33 cellular contexts compared by ENCODE assay signal in genomic region chr6:82867946-82868345, GRCh38.
"Had no signal": no experiment of that assay in that cellular context is flagged by ENCODE, and none has a peak within 500 bp of the region (broad histone marks: within the 10 kb centered on the region; RNA-seq: fewer than 3 reads in every experiment).

No MANE protein-coding gene starts in this region.

- H3K27me3 Mint-ChIP-seq: activated B cell treated with CpG ODN at 0.5 μM for 24 hours; activated CD4-positive, alpha-beta memory T cell treated with anti-CD3 and anti-CD28 coated beads, Interleukin-2, amount 10 ng/mL, durations not matched to agents 7 days and 5 days; activated CD4-positive, alpha-beta T cell treated with anti-CD3 and anti-CD28 coated beads, Interleukin-2, amount 10 ng/mL, durations not matched to agents 7 days and 5 days; activated CD8-positive, alpha-beta memory T cell treated with anti-CD3 and anti-CD28 coated beads, Interleukin-2, amount 10 ng/mL, durations not matched to agents 7 days and 5 days; activated naive CD4-positive, alpha-beta T cell treated with anti-CD3 and anti-CD28 coated beads, Interleukin-2, amount 10 ng/mL, durations not matched to agents 7 days and 5 days; activated naive CD4-positive, alpha-beta T cell treated with anti-CD3 and anti-CD28 coated beads, Interleukin-2, amount 50 U/mL, for 24 hours; activated naive CD8-positive, alpha-beta T cell; activated naive CD8-positive, alpha-beta T cell treated with anti-CD3 and anti-CD28 coated beads, Interleukin-2, amount 10 ng/mL, durations not matched to agents 7 days and 5 days; activated naive CD8-positive, alpha-beta T cell treated with anti-CD3 and anti-CD28 coated beads, Interleukin-2, amount 50 U/mL, for 24 hours; activated T-cell treated with anti-CD3 and anti-CD28 coated beads, Interleukin-2, amount 50 U/mL, for 24 hours; T-helper 17 cell had no signal

- H3K4me3 ChIP-seq: ascending aorta, cardiac muscle cell had no signal

- H3K36me3 Mint-ChIP-seq: activated CD8-positive, alpha-beta memory T cell treated with anti-CD3 and anti-CD28 coated beads, Interleukin-2, amount 10 ng/mL, durations not matched to agents 7 days and 5 days; activated naive CD4-positive, alpha-beta T cell treated with anti-CD3 and anti-CD28 coated beads, Interleukin-2, amount 10 ng/mL, durations not matched to agents 7 days and 5 days; activated naive CD4-positive, alpha-beta T cell treated with anti-CD3 and anti-CD28 coated beads, Interleukin-2, amount 50 U/mL, for 24 hours; activated naive CD8-positive, alpha-beta T cell; activated naive CD8-positive, alpha-beta T cell treated with anti-CD3 and anti-CD28 coated beads, Interleukin-2, amount 10 ng/mL, durations not matched to agents 7 days and 5 days; brain; T-cell had no signal

- H3K27me3 ChIP-seq: ascending aorta, cardiac muscle cell had no signal

- ATAC-seq: activated CD8-positive, alpha-beta memory T cell treated with anti-CD3 and anti-CD28 coated beads, Interleukin-2, amount 10 ng/mL, durations not matched to agents 7 days and 5 days; activated CD8-positive, alpha-beta T cell treated with anti-CD3 and anti-CD28 coated beads, Interleukin-2, amount 10 ng/mL, durations not matched to agents 7 days and 5 days; activated naive CD8-positive, alpha-beta T cell treated with anti-CD3 and anti-CD28 coated beads, Interleukin-2, amount 50 U/mL, for 24 hours; T-cell; T-helper 17 cell had no signal

- H3K4me1 ChIP-seq: ascending aorta had no signal

- H3K9me3 Mint-ChIP-seq: activated CD4-positive, alpha-beta memory T cell treated with anti-CD3 and anti-CD28 coated beads, Interleukin-2, amount 10 ng/mL, durations not matched to agents 7 days and 5 days; activated CD4-positive, alpha-beta T cell treated with anti-CD3 and anti-CD28 coated beads, Interleukin-2, amount 10 ng/mL, durations not matched to agents 7 days and 5 days; activated naive CD4-positive, alpha-beta T cell treated with anti-CD3 and anti-CD28 coated beads, Interleukin-2, amount 10 ng/mL, durations not matched to agents 7 days and 5 days; activated naive CD4-positive, alpha-beta T cell treated with anti-CD3 and anti-CD28 coated beads, Interleukin-2, amount 50 U/mL, for 24 hours; activated T-helper 2 cell treated with anti-CD3 and anti-CD28 coated beads, Interferon-gamma antibody, Interleukin-2, Interleukin-4, amounts not matched to agents 10 μg/mL and 5 μg/mL and 100 μg/mL, durations not matched to agents 14 hours and 24 hours and 36 hours; central memory CD8-positive, alpha-beta T cell had no signal

- H3K27ac ChIP-seq: ascending aorta, cardiac muscle cell, VCaP had no signal

- H3K27ac Mint-ChIP-seq: activated B cell treated with CpG ODN at 0.5 μM for 24 hours; activated CD4-positive, alpha-beta memory T cell treated with anti-CD3 and anti-CD28 coated beads, Interleukin-2, amount 10 ng/mL, durations not matched to agents 7 days and 5 days; activated CD4-positive, alpha-beta T cell treated with anti-CD3 and anti-CD28 coated beads, Interleukin-2, amount 10 ng/mL, durations not matched to agents 7 days and 5 days; activated CD8-positive, alpha-beta memory T cell treated with anti-CD3 and anti-CD28 coated beads, Interleukin-2, amount 10 ng/mL, durations not matched to agents 7 days and 5 days; activated CD8-positive, alpha-beta T cell treated with anti-CD3 and anti-CD28 coated beads, Interleukin-2, amount 10 ng/mL, durations not matched to agents 7 days and 5 days; activated naive CD4-positive, alpha-beta T cell treated with anti-CD3 and anti-CD28 coated beads, Interleukin-2, amount 10 ng/mL, durations not matched to agents 7 days and 5 days; activated naive CD4-positive, alpha-beta T cell treated with anti-CD3 and anti-CD28 coated beads, Interleukin-2, amount 50 U/mL, for 24 hours; activated naive CD8-positive, alpha-beta T cell; activated naive CD8-positive, alpha-beta T cell treated with anti-CD3 and anti-CD28 coated beads, Interleukin-2, amount 10 ng/mL, durations not matched to agents 7 days and 5 days; activated naive CD8-positive, alpha-beta T cell treated with anti-CD3 and anti-CD28 coated beads, Interleukin-2, amount 50 U/mL, for 24 hours; activated T-cell treated with anti-CD3 and anti-CD28 coated beads, Interleukin-2, amount 50 U/mL, for 24 hours; activated T-helper 2 cell treated with anti-CD3 and anti-CD28 coated beads, Interferon-gamma antibody, Interleukin-2, Interleukin-4, amounts not matched to agents 10 μg/mL and 5 μg/mL and 100 μg/mL, durations not matched to agents 14 hours and 24 hours and 36 hours; brain; T-cell; T-helper 17 cell had no signal

- DNase-seq: activated B cell treated with CpG ODN at 0.5 μM for 24 hours; activated CD4-positive, alpha-beta memory T cell treated with anti-CD3 and anti-CD28 coated beads, Interleukin-2, amount 10 ng/mL, durations not matched to agents 7 days and 5 days; activated CD4-positive, alpha-beta T cell treated with anti-CD3 and anti-CD28 coated beads for 48 hours; activated CD4-positive, alpha-beta T cell treated with anti-CD3 and anti-CD28 coated beads, Interleukin-2, amount 10 ng/mL, durations not matched to agents 7 days and 5 days; activated CD4-positive, alpha-beta T cell treated with anti-CD3 and anti-CD28 coated beads, Interleukin-2, amount 50 U/mL, for 48 hours; activated CD4-positive, CD25-positive, alpha-beta regulatory T cell treated with anti-CD3 and anti-CD28 coated beads, Interleukin-2, amount 50 U/mL, for 72 hours; activated CD8-positive, alpha-beta memory T cell treated with anti-CD3 and anti-CD28 coated beads for 24 hours; activated CD8-positive, alpha-beta memory T cell treated with anti-CD3 and anti-CD28 coated beads, Interleukin-2, amount 10 ng/mL, durations not matched to agents 7 days and 5 days; activated CD8-positive, alpha-beta memory T cell treated with anti-CD3 and anti-CD28 coated beads, Interleukin-2, amount 50 U/mL, for 48 hours; activated CD8-positive, alpha-beta T cell treated with anti-CD3 and anti-CD28 coated beads, Interleukin-2, amount 10 ng/mL, durations not matched to agents 7 days and 5 days; activated effector memory CD4-positive, alpha-beta T cell treated with Interleukin-2 at 50 U/mL for 16 hours; activated gamma-delta T cell; activated naive CD4-positive, alpha-beta T cell treated with anti-CD3 and anti-CD28 coated beads, Interleukin-2, amount 10 ng/mL, durations not matched to agents 7 days and 5 days; activated naive CD4-positive, alpha-beta T cell treated with Interleukin-2 at 50 U/mL for 16 hours; activated naive CD8-positive, alpha-beta T cell treated with anti-CD3 and anti-CD28 coated beads, Interleukin-2, amount 10 ng/mL, durations not matched to agents 7 days and 5 days; activated naive CD8-positive, alpha-beta T cell treated with anti-CD3 and anti-CD28 coated beads, Interleukin-2, amount 50 U/mL, for 24 hours; activated T-cell treated with anti-CD3 and anti-CD28 coated beads, Interleukin-2, amount 50 U/mL, for 24 hours; activated T-cell treated with anti-CD3 and anti-CD28 coated beads, Interleukin-2, amount 50 U/mL, for 48 hours; amygdala; anterior cingulate cortex; caudate nucleus; cerebellar nuclear complex; T-cell; T-helper 17 cell; T1000 had no signal

- H3K9me3 ChIP-seq: ascending aorta had no signal

- H3K4me3 Mint-ChIP-seq: activated B cell treated with CpG ODN at 0.5 μM for 24 hours; activated CD4-positive, alpha-beta memory T cell treated with anti-CD3 and anti-CD28 coated beads, Interleukin-2, amount 10 ng/mL, durations not matched to agents 7 days and 5 days; activated CD4-positive, alpha-beta T cell treated with anti-CD3 and anti-CD28 coated beads, Interleukin-2, amount 10 ng/mL, durations not matched to agents 7 days and 5 days; activated CD8-positive, alpha-beta memory T cell treated with anti-CD3 and anti-CD28 coated beads, Interleukin-2, amount 10 ng/mL, durations not matched to agents 7 days and 5 days; activated CD8-positive, alpha-beta T cell treated with anti-CD3 and anti-CD28 coated beads, Interleukin-2, amount 10 ng/mL, durations not matched to agents 7 days and 5 days; activated naive CD4-positive, alpha-beta T cell treated with anti-CD3 and anti-CD28 coated beads, Interleukin-2, amount 10 ng/mL, durations not matched to agents 7 days and 5 days; activated naive CD4-positive, alpha-beta T cell treated with anti-CD3 and anti-CD28 coated beads, Interleukin-2, amount 50 U/mL, for 24 hours; activated naive CD8-positive, alpha-beta T cell; activated naive CD8-positive, alpha-beta T cell treated with anti-CD3 and anti-CD28 coated beads, Interleukin-2, amount 10 ng/mL, durations not matched to agents 7 days and 5 days; activated naive CD8-positive, alpha-beta T cell treated with anti-CD3 and anti-CD28 coated beads, Interleukin-2, amount 50 U/mL, for 24 hours; activated T-cell treated with anti-CD3 and anti-CD28 coated beads, Interleukin-2, amount 50 U/mL, for 24 hours; brain; central memory CD8-positive, alpha-beta T cell; T-cell; T-helper 17 cell had no signal

- H3K4me1 Mint-ChIP-seq: activated B cell treated with CpG ODN at 0.5 μM for 24 hours; activated CD4-positive, alpha-beta memory T cell treated with anti-CD3 and anti-CD28 coated beads, Interleukin-2, amount 10 ng/mL, durations not matched to agents 7 days and 5 days; activated CD4-positive, alpha-beta T cell treated with anti-CD3 and anti-CD28 coated beads, Interleukin-2, amount 10 ng/mL, durations not matched to agents 7 days and 5 days; activated CD8-positive, alpha-beta memory T cell treated with anti-CD3 and anti-CD28 coated beads, Interleukin-2, amount 10 ng/mL, durations not matched to agents 7 days and 5 days; activated naive CD4-positive, alpha-beta T cell treated with anti-CD3 and anti-CD28 coated beads, Interleukin-2, amount 10 ng/mL, durations not matched to agents 7 days and 5 days; activated naive CD4-positive, alpha-beta T cell treated with anti-CD3 and anti-CD28 coated beads, Interleukin-2, amount 50 U/mL, for 24 hours; activated naive CD8-positive, alpha-beta T cell treated with anti-CD3 and anti-CD28 coated beads, Interleukin-2, amount 10 ng/mL, durations not matched to agents 7 days and 5 days; activated naive CD8-positive, alpha-beta T cell treated with anti-CD3 and anti-CD28 coated beads, Interleukin-2, amount 50 U/mL, for 24 hours; brain; central memory CD8-positive, alpha-beta T cell; T-cell had no signal

- H3K36me3 ChIP-seq: ascending aorta, cardiac muscle cell had no signal
